In genomic region chr18:55301836-55302235, GRCh38 we compare ENCODE assay signal across 15 cellular contexts.
DNase-seq lines count a peak whose midpoint lies in the region; ATAC-seq and TF ChIP-seq lines count a peak whose summit lies in the region.
"Had no signal": no experiment of that assay in that cellular context is flagged by ENCODE, and none has a peak within 500 bp of the region (broad histone marks: within the 10 kb centered on the region; RNA-seq: fewer than 3 reads in every experiment).

No MANE protein-coding gene starts in this region.

- H2BK120ac ChIP-seq in neuronal stem cell (ENCODE audit: low read depth, low read length): no peak overlapping the region

- H2BK12ac ChIP-seq in neuronal stem cell (ENCODE audit: low read length): no peak overlapping the region

- peaks cover 0 to 37% of the 10 kb centered on the region in 2 donors for H3K4me1 ChIP-seq in right atrium auricular region
- peaks cover 10 to 27% of the 10 kb centered on the region in 2 donors for H3K4me1 ChIP-seq in neuronal stem cell (ENCODE audit: control insufficient read depth in 2 of 2, insufficient read depth in 1 of 2, low read depth in 1 of 2, low read length in 2 of 2)
- H3K4me1 ChIP-seq in uterus: peaks cover 0 to 20% of the 10 kb centered on the region in 2 donors

- no peak overlapping the region for H3K4me2 ChIP-seq in neuronal stem cell (ENCODE audit: insufficient read depth, low read length, poor library complexity, severe bottlenecking)

- no peaks in the 10 kb centered on the region for H3K79me1 ChIP-seq in neuronal stem cell (ENCODE audit: low read depth, low read length)

- WGBS in neuronal stem cell (ENCODE audit: extremely low coverage in 2 of 2, insufficient read length in 2 of 2, insufficient replicate concordance in 1 of 2), 2 donors: no CpG with 5 or more reads among the region's 10 CpGs

- no peak overlapping the region for H2BK15ac ChIP-seq in neuronal stem cell (ENCODE audit: low read length)

- TF ChIP-seq POLR2A in uterus (IDR thresholded peaks at IDR 0.05): no peak

- intact Hi-C loops in left ventricle myocardium superior (cut with micrococcal nuclease): no loop called here
- intact Hi-C loops in dorsolateral prefrontal cortex (cut with DNase I): no loop called here
- intact Hi-C loops in uterus (cut with DNase I; ENCODE audit: low total_unique reads): no loop called here

- no peak overlapping the region for H3K18ac ChIP-seq in neuronal stem cell (ENCODE audit: low read length)

- H3K23ac ChIP-seq in neuronal stem cell (ENCODE audit: low read depth, low read length, poor library complexity): no peak overlapping the region

- no peak overlapping the region for H4K91ac ChIP-seq in neuronal stem cell (ENCODE audit: low read depth, low read length, poor library complexity)

- H2BK5ac ChIP-seq in neuronal stem cell (ENCODE audit: low read length): no peak overlapping the region

- peak; percentile 23 for ATAC-seq in left ventricle myocardium superior
- no peak for ATAC-seq in GM18873 (IDR thresholded peaks at IDR 0.05; ENCODE audit: low FRiP score, unreplicated experiment)
- ATAC-seq in HG03025 (IDR thresholded peaks at IDR 0.05; ENCODE audit: low FRiP score, unreplicated experiment): no peak
- ATAC-seq in HG03520 (IDR thresholded peaks at IDR 0.05; ENCODE audit: unreplicated experiment): no peak
- ATAC-seq: activated naive CD4-positive, alpha-beta T cell treated with anti-CD3 and anti-CD28 coated beads, Interleukin-2, amount 50 U/mL, for 72 hours had no signal

- H3K9me3 ChIP-seq in right atrium auricular region (no peaks in the 10 kb centered on the region), neuronal stem cell (replicated peaks in 1 of 2; ENCODE audit: control insufficient read depth in 2 of 2, insufficient read depth in 1 of 2, low read depth in 1 of 2, low read length in 2 of 2) (no peaks in the 10 kb centered on the region), uterus (no peaks in the 10 kb centered on the region)

- peak overlapping the region in 1 of 2 donors; percentile 19 for H3K27ac ChIP-seq in right atrium auricular region
- peak overlapping the region; percentile 1 to 90 (median 79) for H3K27ac ChIP-seq in dorsolateral prefrontal cortex
- peak overlapping the region; percentile 1 for H3K27ac ChIP-seq in neuronal stem cell (replicated peaks; ENCODE audit: low read length)
- H3K27ac ChIP-seq in uterus: peak overlapping the region; percentile 47 to 63
- H3K27ac ChIP-seq: VCaP had no signal

- H3K9ac ChIP-seq in neuronal stem cell (ENCODE audit: low read depth, low read length, poor library complexity): no peak overlapping the region

- H2AFZ ChIP-seq in neuronal stem cell (ENCODE audit: low read length): no peak overlapping the region

- H3K4me3 ChIP-seq in right atrium auricular region (peak overlapping the region in 1 of 2 donors; percentile 3), dorsolateral prefrontal cortex (peak overlapping the region in 57 of 59 donors; percentile 1 to 63 (median 42)), neuronal stem cell (ENCODE audit: low read length in 2 of 2) (no peak overlapping the region), uterus (peak overlapping the region in 1 of 2 donors; percentile 11)

- no peak overlapping the region for H3K4ac ChIP-seq in neuronal stem cell (ENCODE audit: low read length)

- DNase-seq in left ventricle myocardium superior: no peak
- DNase-seq in right atrium auricular region (ENCODE audit: low spot score): no peak
- DNase-seq in dorsolateral prefrontal cortex: no peak
- DNase-seq in neuronal stem cell (ENCODE audit: low spot score): no peak
- no peak for DNase-seq in uterus
- DNase-seq: ACHN; activated CD8-positive, alpha-beta memory T cell treated with anti-CD3 and anti-CD28 coated beads, Interleukin-2, amount 50 U/mL, for 4 hours; KG1; NCI-H1694; NK-92 treated with Interleukin-12 subunit alpha and Interleukin-12 subunit beta, amount 100 ng/mL, for 24 hours had no signal

- TF ChIP-seq CTCF in right atrium auricular region (IDR thresholded peaks at IDR 0.05): no peak
- TF ChIP-seq CTCF in dorsolateral prefrontal cortex (IDR thresholded peaks at IDR 0.05 in 54 of 56, conservative IDR thresholded peaks at IDR 0.05 in 2 of 56; ENCODE audit: low read depth in 1 of 56, partially characterized antibody in 56 of 56): no peak
- no peak for TF ChIP-seq CTCF in uterus (IDR thresholded peaks at IDR 0.05)

- no peak overlapping the region for H2AK5ac ChIP-seq in neuronal stem cell (ENCODE audit: low read depth, low read length)

- no peak overlapping the region for H3K14ac ChIP-seq in neuronal stem cell (ENCODE audit: low read length)

- no peaks in the 10 kb centered on the region for H3K36me3 ChIP-seq in right atrium auricular region
- H3K36me3 ChIP-seq in neuronal stem cell (replicated peaks in 1 of 2; ENCODE audit: control insufficient read depth in 2 of 2, insufficient read depth in 2 of 2, low read length in 2 of 2): no peaks in the 10 kb centered on the region
- H3K36me3 ChIP-seq in uterus: no peaks in the 10 kb centered on the region

- no peak overlapping the region for H4K8ac ChIP-seq in neuronal stem cell (ENCODE audit: low read depth, low read length)

- H3K27me3 ChIP-seq in right atrium auricular region (no peaks in the 10 kb centered on the region), dorsolateral prefrontal cortex (no peaks in the 10 kb centered on the region), neuronal stem cell (ENCODE audit: control insufficient read depth in 3 of 3, insufficient read depth in 3 of 3, low read depth in 1 of 3, low read length in 3 of 3) (no peaks in the 10 kb centered on the region), uterus (no peaks in the 10 kb centered on the region)

Comparison
In these comparisons a context has a peak if more than half of its experiments do, and no peak if none do; other contexts are left out.
1. H3K4me3 ChIP-seq: peak in dorsolateral prefrontal cortex (57 of 59); none in neuronal stem cell (0 of 2).